ENCODE assay signal across 1 cellular context in genomic region chr15:77069521-77070121, GRCh38.
A peak's percentile ranks its signal among the peaks of the same experiment; 100 is the strongest.
TF ChIP-seq lines count a peak whose summit lies in the region.

No MANE protein-coding gene starts in this region.

TF ChIP-seq in HEK293, 187 proteins besides CTCF, POLR2A, EP300 and RAD21 (continued from another document and continues in another):
- TF ChIP-seq HOXD13 (CRISPR knock-in tag; IDR thresholded peaks at IDR 0.05; ENCODE audit: borderline replicate concordance) (no peak), ZNF274 (IDR thresholded peaks at IDR 0.05; ENCODE audit: low read length) (no peak), ZNF274 (tag by site-specific recombination; IDR thresholded peaks at IDR 0.05; ENCODE audit: borderline replicate concordance) (no peak), KLF8 (tag by site-specific recombination; IDR thresholded peaks at IDR 0.05) (peak; percentile 28; the same call in 1 of the 2 replicates), ZNF747 (tag by site-specific recombination; IDR thresholded peaks at IDR 0.05) (no peak), BCL11B (tag by site-specific recombination; IDR thresholded peaks at IDR 0.05; ENCODE audit: low read depth) (no peak), ZNF596 (tag by site-specific recombination; IDR thresholded peaks at IDR 0.05) (no peak), ZNF292 (tag by site-specific recombination; IDR thresholded peaks at IDR 0.05; ENCODE audit: borderline replicate concordance, low read depth) (no peak), MYNN (tag by site-specific recombination; IDR thresholded peaks at IDR 0.05; ENCODE audit: borderline replicate concordance) (no peak), ZNF114 (tag by site-specific recombination; IDR thresholded peaks at IDR 0.05) (no peak), SCRT1 (tag by site-specific recombination; IDR thresholded peaks at IDR 0.05; ENCODE audit: borderline replicate concordance) (peak; percentile 72; the same call in 1 of the 2 replicates), PRDM1 (tag by site-specific recombination; IDR thresholded peaks at IDR 0.05) (no peak), ZNF768 (tag by site-specific recombination; IDR thresholded peaks at IDR 0.05) (no peak), ZNF518A (tag by site-specific recombination; conservative IDR thresholded peaks at IDR 0.05; ENCODE audit: low read depth) (no peak), ZNF624 (tag by site-specific recombination; IDR thresholded peaks at IDR 0.05) (no peak), ZNF26 (tag by site-specific recombination; IDR thresholded peaks at IDR 0.05) (no peak), OSR2 (tag by site-specific recombination; IDR thresholded peaks at IDR 0.05) (peak; percentile 39; the same call in 1 of the 2 replicates), ZNF629 (tag by site-specific recombination; IDR thresholded peaks at IDR 0.05) (no peak), ZBTB20 (tag by site-specific recombination; IDR thresholded peaks at IDR 0.05) (no peak), ZNF558 (tag by site-specific recombination; IDR thresholded peaks at IDR 0.05) (no peak), ZFP37 (tag by site-specific recombination; IDR thresholded peaks at IDR 0.05) (no peak), ZNF776 (tag by site-specific recombination; IDR thresholded peaks at IDR 0.05; ENCODE audit: borderline replicate concordance) (no peak), ZNF701 (tag by site-specific recombination; IDR thresholded peaks at IDR 0.05) (no peak), ZNF433 (tag by site-specific recombination; IDR thresholded peaks at IDR 0.05; ENCODE audit: low read depth) (no peak), ZNF664 (tag by site-specific recombination; IDR thresholded peaks at IDR 0.05) (no peak), WT1 (tag by site-specific recombination; IDR thresholded peaks at IDR 0.05) (peak; percentile 80), ZNF549 (tag by site-specific recombination; IDR thresholded peaks at IDR 0.05) (no peak), KLF10 (tag by site-specific recombination; IDR thresholded peaks at IDR 0.05) (no peak), ZNF2 (tag by site-specific recombination; IDR thresholded peaks at IDR 0.05) (peak; percentile 33; the same call in 1 of the 2 replicates), ZNF19 (tag by site-specific recombination; IDR thresholded peaks at IDR 0.05; ENCODE audit: low read depth) (no peak), ZBTB48 (tag by site-specific recombination; IDR thresholded peaks at IDR 0.05) (no peak), ZFHX2 (tag by site-specific recombination; conservative IDR thresholded peaks at IDR 0.05) (peak; percentile 73; the same call in 1 of the 2 replicates), ZNF10 (tag by site-specific recombination; IDR thresholded peaks at IDR 0.05) (no peak), PRDM10 (tag by site-specific recombination; IDR thresholded peaks at IDR 0.05) (no peak), RBAK (tag by site-specific recombination; IDR thresholded peaks at IDR 0.05) (no peak), REST (tag by site-specific recombination; IDR thresholded peaks at IDR 0.05) (no peak), GLI2 (tag by site-specific recombination; IDR thresholded peaks at IDR 0.05; ENCODE audit: borderline replicate concordance, low read depth) (no peak), ZNF138 (tag by site-specific recombination; IDR thresholded peaks at IDR 0.05; ENCODE audit: borderline replicate concordance) (no peak), SETDB1 (IDR thresholded peaks at IDR 0.05; ENCODE audit: insufficient read length, low read length) (no peak), MZF1 (tag by site-specific recombination; IDR thresholded peaks at IDR 0.05; ENCODE audit: borderline replicate concordance) (no peak), ZNF610 (tag by site-specific recombination; IDR thresholded peaks at IDR 0.05; ENCODE audit: borderline replicate concordance) (no peak)
- TF ChIP-seq, protein P1, sequence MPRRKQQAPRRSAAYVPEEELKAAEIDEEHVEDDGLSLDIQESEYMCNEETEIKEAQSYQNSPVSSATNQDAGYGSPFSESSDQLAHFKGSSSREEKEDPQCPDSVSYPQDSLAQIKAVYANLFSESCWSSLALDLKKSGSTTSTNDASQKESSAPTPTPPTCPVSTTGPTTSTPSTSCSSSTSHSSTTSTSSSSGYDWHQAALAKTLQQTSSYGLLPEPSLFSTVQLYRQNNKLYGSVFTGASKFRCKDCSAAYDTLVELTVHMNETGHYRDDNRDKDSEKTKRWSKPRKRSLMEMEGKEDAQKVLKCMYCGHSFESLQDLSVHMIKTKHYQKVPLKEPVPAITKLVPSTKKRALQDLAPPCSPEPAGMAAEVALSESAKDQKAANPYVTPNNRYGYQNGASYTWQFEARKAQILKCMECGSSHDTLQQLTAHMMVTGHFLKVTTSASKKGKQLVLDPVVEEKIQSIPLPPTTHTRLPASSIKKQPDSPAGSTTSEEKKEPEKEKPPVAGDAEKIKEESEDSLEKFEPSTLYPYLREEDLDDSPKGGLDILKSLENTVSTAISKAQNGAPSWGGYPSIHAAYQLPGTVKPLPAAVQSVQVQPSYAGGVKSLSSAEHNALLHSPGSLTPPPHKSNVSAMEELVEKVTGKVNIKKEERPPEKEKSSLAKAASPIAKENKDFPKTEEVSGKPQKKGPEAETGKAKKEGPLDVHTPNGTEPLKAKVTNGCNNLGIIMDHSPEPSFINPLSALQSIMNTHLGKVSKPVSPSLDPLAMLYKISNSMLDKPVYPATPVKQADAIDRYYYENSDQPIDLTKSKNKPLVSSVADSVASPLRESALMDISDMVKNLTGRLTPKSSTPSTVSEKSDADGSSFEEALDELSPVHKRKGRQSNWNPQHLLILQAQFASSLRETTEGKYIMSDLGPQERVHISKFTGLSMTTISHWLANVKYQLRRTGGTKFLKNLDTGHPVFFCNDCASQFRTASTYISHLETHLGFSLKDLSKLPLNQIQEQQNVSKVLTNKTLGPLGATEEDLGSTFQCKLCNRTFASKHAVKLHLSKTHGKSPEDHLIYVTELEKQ (tag by site-specific recombination; IDR thresholded peaks at IDR 0.05; ENCODE audit: borderline replicate concordance): no peak
- TF ChIP-seq, protein P2, sequence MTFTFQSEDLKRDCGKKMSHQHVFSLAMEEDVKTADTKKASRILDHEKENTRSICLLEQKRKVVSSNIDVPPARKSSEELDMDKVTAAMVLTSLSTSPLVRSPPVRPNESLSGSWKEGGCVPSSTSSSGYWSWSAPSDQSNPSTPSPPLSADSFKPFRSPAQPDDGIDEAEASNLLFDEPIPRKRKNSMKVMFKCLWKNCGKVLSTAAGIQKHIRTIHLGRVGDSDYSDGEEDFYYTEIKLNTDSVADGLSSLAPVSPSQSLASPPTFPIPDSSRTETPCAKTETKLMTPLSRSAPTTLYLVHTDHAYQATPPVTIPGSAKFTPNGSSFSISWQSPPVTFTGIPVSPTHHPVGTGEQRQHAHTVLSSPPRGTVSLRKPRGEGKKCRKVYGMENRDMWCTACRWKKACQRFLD (tag by site-specific recombination; IDR thresholded peaks at IDR 0.05): no peak
- TF ChIP-seq, protein P3, sequence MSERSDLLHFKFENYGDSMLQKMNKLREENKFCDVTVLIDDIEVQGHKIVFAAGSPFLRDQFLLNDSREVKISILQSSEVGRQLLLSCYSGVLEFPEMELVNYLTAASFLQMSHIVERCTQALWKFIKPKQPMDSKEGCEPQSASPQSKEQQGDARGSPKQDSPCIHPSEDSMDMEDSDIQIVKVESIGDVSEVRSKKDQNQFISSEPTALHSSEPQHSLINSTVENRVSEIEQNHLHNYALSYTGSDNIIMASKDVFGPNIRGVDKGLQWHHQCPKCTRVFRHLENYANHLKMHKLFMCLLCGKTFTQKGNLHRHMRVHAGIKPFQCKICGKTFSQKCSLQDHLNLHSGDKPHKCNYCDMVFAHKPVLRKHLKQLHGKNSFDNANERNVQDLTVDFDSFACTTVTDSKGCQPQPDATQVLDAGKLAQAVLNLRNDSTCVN (tag by site-specific recombination; optimal IDR thresholded peaks at IDR 0.05): no peak
